ENCODE assay signal across 8 cellular contexts in genomic region chr15:75452364-75452967, GRCh38. TPM values are rescaled to one million over a fixed set of nuclear protein-coding genes. Genes with fewer than 3 reads are reported as not detected.
A peak's percentile ranks its signal among the peaks of the same experiment; 100 is the strongest.
DNase-seq lines count a peak whose midpoint lies in the region; ATAC-seq and TF ChIP-seq lines count a peak whose summit lies in the region.

No MANE protein-coding gene starts in this region.

- H3K27me3 Mint-ChIP-seq in T-helper 17 cell = no peaks in the 10 kb centered on the region

- H3K9ac ChIP-seq in rectal smooth muscle tissue (ENCODE audit: low read length) = peak overlapping the region; percentile 88

- no peaks in the 10 kb centered on the region for H3K27me3 ChIP-seq in GM06990 (replicated peaks; ENCODE audit: control insufficient read depth, insufficient read depth, low read length)
- H3K27me3 ChIP-seq in right cardiac atrium (ENCODE audit: control insufficient read depth, insufficient read depth) = no peaks in the 10 kb centered on the region
- no peaks in the 10 kb centered on the region for H3K27me3 ChIP-seq in rectal smooth muscle tissue (ENCODE audit: control insufficient read depth, insufficient read depth, low read length)
- no peaks in the 10 kb centered on the region for H3K27me3 ChIP-seq in vagina

- no peaks in the 10 kb centered on the region for H3K36me3 Mint-ChIP-seq in T-helper 17 cell (ENCODE audit: low read depth)

- intact Hi-C loops in right cardiac atrium (cut with DNase I) = no loop called here
- intact Hi-C loops in vagina (cut with DNase I) = loop anchor here (2.0 to 10.0 kb wide), 4 partner anchors 84 to 202 kb away; partner anchors contain the start of genes MAN2C1, PTPN9 and SNUPN

- H3K4me1 ChIP-seq in right cardiac atrium (ENCODE audit: control insufficient read depth, insufficient read depth, low read length) (no peaks in the 10 kb centered on the region), rectal smooth muscle tissue (ENCODE audit: control insufficient read depth, insufficient read depth, low read length) (peaks cover 16% of the 10 kb centered on the region), vagina (peaks cover 28% of the 10 kb centered on the region)

- no peaks in the 10 kb centered on the region for H3K36me3 ChIP-seq in GM06990 (ENCODE audit: control insufficient read depth, insufficient read depth, low read length)
- H3K36me3 ChIP-seq in rectal smooth muscle tissue (ENCODE audit: control insufficient read depth, insufficient read depth, low read length) = no peaks in the 10 kb centered on the region
- H3K36me3 ChIP-seq in vagina = no peaks in the 10 kb centered on the region

- ATAC-seq in T-helper 17 cell (peak; percentile 17), right cardiac atrium (peak; percentile 12 to 16), HG03097 (IDR thresholded peaks at IDR 0.05; ENCODE audit: low FRiP score, unreplicated experiment) (no peak)

- H3K27ac ChIP-seq in right cardiac atrium (ENCODE audit: low read length) (peak overlapping the region; percentile 96), rectal smooth muscle tissue (ENCODE audit: low read depth, low read length) (peak overlapping the region; percentile 97), vagina (peak overlapping the region; percentile 99)

- WGBS in right cardiac atrium = under 1% methylated on average over 19 of the region's 19 CpGs

- peak in 1 of 2 donors; percentile 13 for TF ChIP-seq POLR2A in vagina (IDR thresholded peaks at IDR 0.05)

- peak overlapping the region; percentile 98 for H3K4me3 Mint-ChIP-seq in T-helper 17 cell

- DNase-seq in GM06990 (ENCODE audit: extremely low read depth, insufficient read length) (peak; percentile 78), NCI-H146 (lab: John Stamatoyannopoulos, UW) (peak; percentile 75), T-helper 17 cell (peak; percentile 62 to 70 (median 64)), amygdala (lab: John Stamatoyannopoulos, UW) (peak in 53 of 56 donors; percentile 11 to 82 (median 57)), right cardiac atrium (peak; percentile 83 to 95 (median 93)), vagina (ENCODE audit: extremely low spot score in 2 of 2) (peak in 1 of 2 donors; percentile 92)

- no peak for TF ChIP-seq CTCF in GM06990 (IDR thresholded peaks at IDR 0.05; ENCODE audit: insufficient read depth, low read length, poor library complexity, severe bottlenecking)
- no peak for TF ChIP-seq CTCF in vagina (IDR thresholded peaks at IDR 0.05)

- H3K4me3 ChIP-seq in GM06990 (replicated peaks; ENCODE audit: low read depth, low read length) (peak overlapping the region; percentile 78), right cardiac atrium (ENCODE audit: low read length) (peak overlapping the region; percentile 66), rectal smooth muscle tissue (ENCODE audit: low read length) (peak overlapping the region; percentile 65), vagina (peak overlapping the region; percentile 68 to 74)

- peak overlapping the region; percentile 96 for H3K27ac Mint-ChIP-seq in T-helper 17 cell

- H3K9me3 ChIP-seq in T-helper 17 cell (ENCODE audit: control insufficient read depth, low read length, poor library complexity, severe bottlenecking) (no peaks in the 10 kb centered on the region), right cardiac atrium (ENCODE audit: control insufficient read depth, low read length) (no peaks in the 10 kb centered on the region), vagina (no peaks in the 10 kb centered on the region)

- H3K4me1 Mint-ChIP-seq in T-helper 17 cell = peaks cover 44% of the 10 kb centered on the region

RNA-seq across cellular contexts. Expression of gene SIN3A, which starts 1.0 kb away (rescaled TPM):
- total RNA-seq in T-helper 17 cell (100 to 1,000 TPM; 166 to 169 TPM), right cardiac atrium (10 to 100 TPM; 28.7 to 40.0 (median 35.9) TPM), vagina (59.2 TPM)
- 8.5 TPM for polyA plus RNA-seq in right cardiac atrium
